16 cellular contexts compared by ENCODE assay signal in the genomic region with DNA sequence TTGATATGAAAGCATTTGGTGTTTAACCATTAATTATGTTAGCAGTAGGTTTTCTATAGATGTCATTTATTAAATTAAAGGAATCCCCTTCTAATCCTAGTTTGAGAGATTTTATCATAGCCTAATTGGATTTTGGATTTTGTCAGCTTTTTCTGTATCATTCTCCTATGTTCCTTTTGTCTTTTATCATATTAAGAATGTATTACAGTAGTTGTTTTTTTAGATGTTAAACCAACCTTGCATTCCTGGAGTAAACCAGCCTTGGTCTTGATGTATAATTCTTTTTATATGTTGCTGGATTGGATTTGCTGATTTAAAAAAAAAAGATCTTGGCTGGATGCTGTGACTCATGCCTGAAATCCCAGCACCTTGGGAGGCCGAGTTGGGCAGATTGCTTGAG. TPM values are rescaled to one million over a fixed set of nuclear protein-coding genes. Genes with fewer than 3 reads are reported as not detected.
DNase-seq lines count a peak whose midpoint lies in the region; TF ChIP-seq lines count a peak whose summit lies in the region.
"Had no signal": no experiment of that assay in that cellular context is flagged by ENCODE, and none has a peak within 500 bp of the region (broad histone marks: within the 10 kb centered on the region; RNA-seq: fewer than 3 reads in every experiment).

No MANE protein-coding gene starts in this region.

- no peak overlapping the region for H3K18ac ChIP-seq in mesendoderm (ENCODE audit: low read length)
- H3K18ac ChIP-seq in trophoblast cell (ENCODE audit: low read length): no peak overlapping the region

- no peak overlapping the region for H2BK15ac ChIP-seq in mesendoderm (replicated peaks; ENCODE audit: low read depth)

- H3K27me3 ChIP-seq in mesendoderm (ENCODE audit: insufficient read depth, low read length, poor library complexity) (no peaks in the 10 kb centered on the region), trophoblast cell (ENCODE audit: insufficient read depth, low read length) (no peaks in the 10 kb centered on the region)
- H3K27me3 ChIP-seq: cardiac muscle cell, sigmoid colon had no signal

- no peak overlapping the region for H4K91ac ChIP-seq in trophoblast cell (ENCODE audit: low read depth, low read length)

- no peak overlapping the region for H3K14ac ChIP-seq in trophoblast cell (ENCODE audit: low read length)

- no peaks in the 10 kb centered on the region for H3K4me1 ChIP-seq in mesendoderm (ENCODE audit: control insufficient read depth, low read depth, low read length)
- H3K4me1 ChIP-seq in trophoblast cell (ENCODE audit: control insufficient read depth in 1 of 2, insufficient read depth in 2 of 2, low read length in 2 of 2): peaks cover 2 to 3% of the 10 kb centered on the region in 2 experiments

- H3K56ac ChIP-seq in mesendoderm (ENCODE audit: low read length): no peak overlapping the region

- H2AK5ac ChIP-seq in mesendoderm (ENCODE audit: low read length) (no peak overlapping the region), trophoblast cell (ENCODE audit: low read length) (no peak overlapping the region)

- H3K4ac ChIP-seq in mesendoderm (ENCODE audit: low read depth, low read length) (no peak overlapping the region), trophoblast cell (ENCODE audit: low read depth, low read length) (no peak overlapping the region)

- H3K79me2 ChIP-seq in mesendoderm (ENCODE audit: control insufficient read depth, insufficient read depth, low read length): peaks cover 5% of the 10 kb centered on the region
- no peaks in the 10 kb centered on the region for H3K79me2 ChIP-seq in trophoblast cell (ENCODE audit: control insufficient read depth, insufficient read depth, low read length, poor library complexity)

- H3K4me3 ChIP-seq in GM12865 (ENCODE audit: low read depth, low read length) (no peak overlapping the region), NB4 (ENCODE audit: low read depth, low read length) (no peak overlapping the region), mesendoderm (ENCODE audit: low read length) (no peak overlapping the region), trophoblast cell (ENCODE audit: low read depth, low read length) (no peak overlapping the region)
- H3K4me3 ChIP-seq: cardiac muscle cell, left ventricle myocardium inferior, sigmoid colon had no signal

- no peak overlapping the region for H2BK12ac ChIP-seq in trophoblast cell (ENCODE audit: low read length)

- H4K12ac ChIP-seq in trophoblast cell (ENCODE audit: low read depth, low read length): no peak overlapping the region

- no peak overlapping the region for H3K4me2 ChIP-seq in mesendoderm (ENCODE audit: low read length)
- no peak overlapping the region for H3K4me2 ChIP-seq in trophoblast cell (ENCODE audit: low read length)

- DNase-seq in GM12865 (ENCODE audit: low read depth) (peak; percentile 28), NB4 (ENCODE audit: low read depth) (peak; percentile 26), cerebellar cortex (ENCODE audit: low spot score) (peak; percentile 8), mesendoderm (peak; percentile 18), NCI-H446 (lab: John Stamatoyannopoulos, UW) (no peak), trophoblast cell (no peak)
- DNase-seq in stimulated activated CD4-positive, alpha-beta T cell treated with anti-CD3 and anti-CD28 coated beads, Interleukin-12 subunit alpha, Interleukin-12 subunit beta, amount 100 ng/mL, for 4 hours: no peak
- DNase-seq: activated gamma-delta T cell treated with Interleukin-2 at 50 U/mL for 16 hours; CD8-positive, alpha-beta memory T cell; H7; hypothalamus; KG1; left ventricle myocardium inferior; NCI-H2081 treated with DMSO at 0.1 percent for 48 hours; sigmoid colon had no signal

- TF ChIP-seq POLR2A in NB4 (IDR thresholded peaks at IDR 0.05; ENCODE audit: extremely low read depth, insufficient read length): no peak

- H4K5ac ChIP-seq in mesendoderm (ENCODE audit: low read length): no peak overlapping the region

- H3K9me3 ChIP-seq in trophoblast cell (ENCODE audit: insufficient read depth, low read depth, low read length): no peaks in the 10 kb centered on the region

- H3K36me3 ChIP-seq in mesendoderm (ENCODE audit: control insufficient read depth, insufficient read depth, low read length) (peaks cover 4% of the 10 kb centered on the region), trophoblast cell (ENCODE audit: control insufficient read depth in 1 of 2, insufficient read depth in 2 of 2, low read length in 2 of 2) (peaks cover 22 to 26% of the 10 kb centered on the region in 2 experiments)

- H3K9ac ChIP-seq in mesendoderm (ENCODE audit: low read length) (no peak overlapping the region), trophoblast cell (ENCODE audit: low read length) (no peak overlapping the region)

- TF ChIP-seq CTCF in GM12865 (IDR thresholded peaks at IDR 0.05; ENCODE audit: insufficient read depth, low read depth, low read length, missing control alignments) (no peak), NB4 (IDR thresholded peaks at IDR 0.05; ENCODE audit: low read depth, low read length) (no peak)

- H2BK120ac ChIP-seq in mesendoderm (ENCODE audit: low read depth, low read length): no peak overlapping the region
- no peak overlapping the region for H2BK120ac ChIP-seq in trophoblast cell (ENCODE audit: insufficient read depth, low read length, poor library complexity)

- no peak overlapping the region for H3K23ac ChIP-seq in mesendoderm (ENCODE audit: low read length)
- no peak overlapping the region for H3K23ac ChIP-seq in trophoblast cell (ENCODE audit: low read length)

- no peak overlapping the region for H2AFZ ChIP-seq in trophoblast cell (ENCODE audit: insufficient read depth, low read length, poor library complexity)

- no CpG with 5 or more reads among the region's 1 CpG for WGBS in mesendoderm (ENCODE audit: extremely low coverage, insufficient coverage, low lambda C conversion rate)
- WGBS in trophoblast cell (ENCODE audit: extremely low coverage, insufficient coverage, insufficient read length): no CpG with 5 or more reads among the region's 1 CpG

- no peak overlapping the region for H2BK5ac ChIP-seq in mesendoderm (ENCODE audit: low read length)
- no peak overlapping the region for H2BK5ac ChIP-seq in trophoblast cell (ENCODE audit: low read depth, low read length, poor library complexity)

- no peak overlapping the region for H4K8ac ChIP-seq in mesendoderm (ENCODE audit: low read depth, low read length)
- H4K8ac ChIP-seq in trophoblast cell (ENCODE audit: low read depth, low read length): no peak overlapping the region

- H3K79me1 ChIP-seq in mesendoderm (ENCODE audit: low read length) (peaks cover 4% of the 10 kb centered on the region), trophoblast cell (ENCODE audit: low read length) (no peaks in the 10 kb centered on the region)

- no peak overlapping the region for H3K27ac ChIP-seq in mesendoderm (ENCODE audit: low read depth, low read length)
- no peak overlapping the region for H3K27ac ChIP-seq in trophoblast cell (ENCODE audit: low read depth, low read length)
- H3K27ac ChIP-seq: cardiac muscle cell, left ventricle myocardium inferior, sigmoid colon had no signal

RNA-seq across cellular contexts. Expression of a gene that starts 5.6 kb away (rescaled TPM):
- 23.4 TPM for polyA plus RNA-seq in mesendoderm (2013, experiment 1 of 2)
- 22.4 TPM for polyA plus RNA-seq in mesendoderm (2013, experiment 2 of 2)
- 21.2 and 23.1 TPM in 2 replicates for polyA plus RNA-seq in trophoblast cell (2013)

RNA-seq across cellular contexts. Expression of a gene that starts 42.9 kb away (rescaled TPM):
- polyA plus RNA-seq in mesendoderm (2013, experiment 1 of 2): 226 TPM
- 224 TPM for polyA plus RNA-seq in mesendoderm (2013, experiment 2 of 2)
- 83.6 and 85.3 TPM in 2 replicates for polyA plus RNA-seq in trophoblast cell (2013)

RNA-seq across cellular contexts. Expression of a gene that starts 44.8 kb away (rescaled TPM):
- polyA plus RNA-seq in mesendoderm (2013, experiment 1 of 2): not detected
- polyA plus RNA-seq in mesendoderm (2013, experiment 2 of 2): not detected
- not detected in 2 replicates for polyA plus RNA-seq in trophoblast cell (2013)
- polyA plus RNA-seq: cardiac muscle cell; CD8-positive, alpha-beta memory T cell; sigmoid colon had no signal

RNA-seq across cellular contexts. Expression of a gene that starts 50.3 kb away (rescaled TPM):
- 1.8 TPM for polyA plus RNA-seq in mesendoderm (2013, experiment 1 of 2)
- polyA plus RNA-seq in mesendoderm (2013, experiment 2 of 2): 1.9 TPM
- polyA plus RNA-seq in trophoblast cell (2013): 2.4 and 2.7 TPM in 2 replicates
- polyA plus RNA-seq: CD8-positive, alpha-beta memory T cell had no signal

RNA-seq across cellular contexts. Expression of a gene that starts 55.4 kb away (rescaled TPM):
- 15.1 TPM for polyA plus RNA-seq in mesendoderm (2013, experiment 1 of 2)
- 15.2 TPM for polyA plus RNA-seq in mesendoderm (2013, experiment 2 of 2)
- polyA plus RNA-seq in trophoblast cell (2013): 20.6 and 22.1 TPM in 2 replicates

Comparison
In these comparisons a context has a peak if more than half of its experiments do, and no peak if none do; other contexts are left out.
1. DNase-seq: peak in GM12865 (single experiment), NB4 (single experiment), cerebellar cortex (single experiment) and mesendoderm (single experiment); none in stimulated activated CD4-positive, alpha-beta T cell treated with anti-CD3 and anti-CD28 coated beads, Interleukin-12 subunit alpha, Interleukin-12 subunit beta, amount 100 ng/mL, for 4 hours (single experiment), NCI-H446 (0 of 2) and trophoblast cell (0 of 2).